ENCODE assay signal across 27 cellular contexts in genomic region chr2:232299084-232299483, GRCh38.
DNase-seq lines count a peak whose midpoint lies in the region; ATAC-seq and TF ChIP-seq lines count a peak whose summit lies in the region.
"Had no signal": no experiment of that assay in that cellular context is flagged by ENCODE, and none has a peak within 500 bp of the region (broad histone marks: within the 10 kb centered on the region; RNA-seq: fewer than 3 reads in every experiment).

No MANE protein-coding gene starts in this region.

- TF ChIP-seq CTCF in NB4 (IDR thresholded peaks at IDR 0.05; ENCODE audit: low read depth, low read length) = no peak

- no peak overlapping the region for H3K4me3 ChIP-seq in NB4 (ENCODE audit: low read depth, low read length)
- H3K4me3 ChIP-seq: HAP-1, heart right ventricle, right lobe of liver, SK-N-MC, transverse colon had no signal

- no peaks in the 10 kb centered on the region for H3K27me3 Mint-ChIP-seq in activated naive CD8-positive, alpha-beta T cell
- no peaks in the 10 kb centered on the region for H3K27me3 Mint-ChIP-seq in activated naive CD8-positive, alpha-beta T cell treated with anti-CD3 and anti-CD28 coated beads for 36 hours
- H3K27me3 Mint-ChIP-seq in stimulated activated naive CD8-positive, alpha-beta T cell treated with anti-CD3 and anti-CD28 coated beads, Interleukin-15, amount 100 ng/mL, for 72 hours = no peaks in the 10 kb centered on the region
- H3K27me3 Mint-ChIP-seq: progenitor cell of endocrine pancreas had no signal

- ATAC-seq in stimulated activated naive CD8-positive, alpha-beta T cell treated with anti-CD3 and anti-CD28 coated beads, Interleukin-15, amount 100 ng/mL, for 72 hours = peak; percentile 63
- ATAC-seq in sciatic nerve (no peak), GM19455 (IDR thresholded peaks at IDR 0.05; ENCODE audit: unreplicated experiment) (no peak)
- ATAC-seq: heart right ventricle, right lobe of liver had no signal

- peaks cover 19% of the 10 kb centered on the region for H3K36me3 Mint-ChIP-seq in activated naive CD8-positive, alpha-beta T cell
- H3K36me3 Mint-ChIP-seq in activated naive CD8-positive, alpha-beta T cell treated with anti-CD3 and anti-CD28 coated beads for 36 hours = peaks cover 24% of the 10 kb centered on the region

- H3K27ac Mint-ChIP-seq in activated naive CD8-positive, alpha-beta T cell = peak overlapping the region; percentile 2
- no peak overlapping the region for H3K27ac Mint-ChIP-seq in activated naive CD8-positive, alpha-beta T cell treated with anti-CD3 and anti-CD28 coated beads for 36 hours
- H3K27ac Mint-ChIP-seq in stimulated activated naive CD8-positive, alpha-beta T cell treated with anti-CD3 and anti-CD28 coated beads, Interleukin-15, amount 100 ng/mL, for 72 hours = peak overlapping the region; percentile 13 to 15
- H3K27ac Mint-ChIP-seq: progenitor cell of endocrine pancreas; T-helper 1 cell treated with Interleukin-12 subunit alpha and Interleukin-12 subunit beta and Interleukin-4 antibody, amounts not matched to agents 30 μg/mL and 1 μg/mL, for 36 hours had no signal

- no peaks in the 10 kb centered on the region for H3K9me3 Mint-ChIP-seq in activated naive CD8-positive, alpha-beta T cell (ENCODE audit: low read depth)
- H3K9me3 Mint-ChIP-seq in activated naive CD8-positive, alpha-beta T cell treated with anti-CD3 and anti-CD28 coated beads for 36 hours = no peaks in the 10 kb centered on the region
- no peaks in the 10 kb centered on the region for H3K9me3 Mint-ChIP-seq in stimulated activated naive CD8-positive, alpha-beta T cell treated with anti-CD3 and anti-CD28 coated beads, Interleukin-15, amount 100 ng/mL, for 72 hours

- H3K4me3 Mint-ChIP-seq in activated naive CD8-positive, alpha-beta T cell = peak overlapping the region; percentile 10
- no peak overlapping the region for H3K4me3 Mint-ChIP-seq in activated naive CD8-positive, alpha-beta T cell treated with anti-CD3 and anti-CD28 coated beads for 36 hours
- H3K4me3 Mint-ChIP-seq in stimulated activated naive CD8-positive, alpha-beta T cell treated with anti-CD3 and anti-CD28 coated beads, Interleukin-15, amount 100 ng/mL, for 72 hours = peak overlapping the region in 1 of 2 donors; percentile 6
- H3K4me3 Mint-ChIP-seq: T-helper 1 cell treated with Interleukin-12 subunit alpha and Interleukin-12 subunit beta and Interleukin-4 antibody, amounts not matched to agents 30 μg/mL and 1 μg/mL, for 36 hours had no signal

- H3K4me1 Mint-ChIP-seq in activated naive CD8-positive, alpha-beta T cell (ENCODE audit: low read depth) = peaks cover 35% of the 10 kb centered on the region
- peaks cover 25% of the 10 kb centered on the region for H3K4me1 Mint-ChIP-seq in activated naive CD8-positive, alpha-beta T cell treated with anti-CD3 and anti-CD28 coated beads for 36 hours
- peaks cover 24% of the 10 kb centered on the region for H3K4me1 Mint-ChIP-seq in stimulated activated naive CD8-positive, alpha-beta T cell treated with anti-CD3 and anti-CD28 coated beads, Interleukin-15, amount 100 ng/mL, for 72 hours

- DNase-seq in activated naive CD8-positive, alpha-beta T cell treated with anti-CD3 and anti-CD28 coated beads for 36 hours = no peak
- DNase-seq in NB4 (ENCODE audit: low read depth) (peak; percentile 63), astrocyte of the hippocampus (ENCODE audit: low read depth, low spot score) (peak; percentile 48), sciatic nerve (ENCODE audit: low spot score) (no peak), NCI-H2029 treated with DMSO at 0.1 percent for 48 hours (lab: John Stamatoyannopoulos, UW) (no peak)
- DNase-seq in stimulated activated naive CD8-positive, alpha-beta T cell treated with anti-CD3 and anti-CD28 coated beads, Interleukin-15, amount 100 ng/mL, for 72 hours = no peak
- DNase-seq: activated CD4-positive, alpha-beta T cell treated with anti-CD3 and anti-CD28 coated beads for 1 hour; activated gamma-delta T cell treated with Interleukin-2 at 50 U/mL for 16 hours; brain microvascular endothelial cell; DMS53; heart right ventricle; kidney glomerular epithelial cell; NCI-H1105; NCI-H187 treated with DMSO at 0.1 percent for 48 hours; NCI-H2171 treated with DMSO at 0.1 percent for 48 hours; NCI-H510A treated with DMSO at 0.1 percent for 48 hours; nucleus accumbens; OCI-M1; right lobe of liver; stimulated activated CD8-positive, alpha-beta memory T cell treated with anti-CD3 and anti-CD28 coated beads, Interleukin-4, amount 100 ng/mL, for 48 hours; transverse colon had no signal

- intact Hi-C loops in sciatic nerve (cut with DNase I) = no loop called here

- no peak for TF ChIP-seq POLR2A in NB4 (IDR thresholded peaks at IDR 0.05; ENCODE audit: extremely low read depth, insufficient read length)

Comparison
In these comparisons a context has a peak if more than half of its experiments do, and no peak if none do; other contexts are left out.
1. DNase-seq: peak in NB4 (single experiment) and astrocyte of the hippocampus (single experiment); none in activated naive CD8-positive, alpha-beta T cell treated with anti-CD3 and anti-CD28 coated beads for 36 hours (single experiment), stimulated activated naive CD8-positive, alpha-beta T cell treated with anti-CD3 and anti-CD28 coated beads, Interleukin-15, amount 100 ng/mL, for 72 hours (0 of 2), sciatic nerve (single experiment) and NCI-H2029 treated with DMSO at 0.1 percent for 48 hours (single experiment).